In the genomic region with DNA sequence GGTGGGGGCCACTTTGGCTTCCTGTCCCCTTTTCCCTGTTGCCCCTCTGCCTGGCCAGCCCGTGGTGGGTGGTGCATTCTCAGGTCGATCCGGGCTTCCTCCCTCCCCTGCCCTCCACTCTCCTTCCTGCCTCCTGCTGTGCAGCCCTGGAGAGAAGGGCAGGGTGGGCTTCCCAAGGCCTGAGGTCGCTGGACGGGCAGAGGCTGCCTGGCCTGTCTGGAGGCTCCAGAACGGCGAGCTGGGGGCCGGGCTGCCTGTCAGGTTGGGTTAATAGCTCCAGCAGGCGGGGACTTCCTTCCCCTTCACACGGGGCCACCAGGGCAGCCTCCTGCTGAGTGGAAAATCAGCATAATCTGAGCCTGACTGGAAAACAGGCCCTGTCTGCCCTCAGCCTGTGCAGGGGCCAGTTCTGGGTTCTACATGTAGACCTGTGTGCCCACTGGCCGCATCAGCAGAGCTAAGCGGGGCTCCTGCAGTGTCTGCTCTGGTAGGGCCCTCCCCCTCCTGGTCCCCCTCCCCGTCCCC, we compare ENCODE assay signal across 12 cellular contexts. TPM values are rescaled to one million over a fixed set of nuclear protein-coding genes. Genes with fewer than 3 reads are reported as not detected.
A peak's percentile ranks its signal among the peaks of the same experiment; 100 is the strongest.
DNase-seq lines count a peak whose midpoint lies in the region; ATAC-seq, FAIRE-seq and TF ChIP-seq lines count a peak whose summit lies in the region.
"Had no signal": no experiment of that assay in that cellular context is flagged by ENCODE, and none has a peak within 500 bp of the region (broad histone marks: within the 10 kb centered on the region; RNA-seq: fewer than 3 reads in every experiment).

No MANE protein-coding gene starts in this region.

- WGBS in HepG2 (ENCODE audit: low lambda C conversion rate): 0% methylated on average over 6 of the region's 13 CpGs

- BruUV-seq in HepG2 (replicated peaks; lab: Mats Ljungman, UMichigan): no TSS peak

- no peak overlapping the region for H3K9ac ChIP-seq in astrocyte (ENCODE audit: low read length)
- H3K9ac ChIP-seq in HepG2 (ENCODE audit: insufficient read depth, low read depth, low read length): no peak overlapping the region

- no peak overlapping the region for H3K27ac Mint-ChIP-seq in astrocyte (ENCODE audit: unreplicated experiment)
- no peak overlapping the region for H3K27ac Mint-ChIP-seq in natural killer cell treated with Interleukin-12 subunit alpha and Interleukin-12 subunit beta and Interleukin-15 and Interleukin-18, amount 100 ng/mL, for 72 hours

- no peak overlapping the region for H3K4me3 ChIP-seq in astrocyte (ENCODE audit: insufficient read depth, low read depth, low read length)
- no peak overlapping the region for H3K4me3 ChIP-seq in HepG2 (replicated peaks in 1 of 3; ENCODE audit: insufficient read depth in 1 of 3, low read depth in 2 of 3, low read length in 3 of 3)
- H3K4me3 ChIP-seq: tibial nerve had no signal

- ATAC-seq in HepG2: no peak
- ATAC-seq in natural killer cell treated with Interleukin-12 subunit alpha and Interleukin-12 subunit beta and Interleukin-15 and Interleukin-18, amount 100 ng/mL, for 72 hours: no peak

- TF ChIP-seq POLR2A in HepG2 (IDR thresholded peaks at IDR 0.05; ENCODE audit: insufficient read depth in 1 of 2, low read depth in 2 of 2, low read length in 2 of 2): no peak

- H3K27ac ChIP-seq in astrocyte (ENCODE audit: low read depth, low read length) (no peak overlapping the region), HepG2 (ENCODE audit: extremely low read length, insufficient read depth, low read length) (no peak overlapping the region)
- H3K27ac ChIP-seq: tibial nerve had no signal

- in situ Hi-C loops in HepG2 (cut with HindIII; ENCODE audit: extremely low pct_ligation_motif_present, low pct_unique_long_range_greater_than_20kb): no loop called here

- DNase-seq in DMS79 (lab: John Stamatoyannopoulos, UW) (peak; percentile 64), MV-4-11 (lab: John Stamatoyannopoulos, UW) (peak; percentile 3), astrocyte (ENCODE audit: low read depth) (peak; percentile 3), HepG2 (ENCODE audit: low spot score) (no peak), NCI-H345 (lab: John Stamatoyannopoulos, UW) (no peak), NCI-H526 (lab: John Stamatoyannopoulos, UW) (no peak), D341Med (ENCODE audit: low spot score) (no peak)
- no peak for DNase-seq in natural killer cell treated with Interleukin-12 subunit alpha and Interleukin-12 subunit beta and Interleukin-15 and Interleukin-18, amount 100 ng/mL, for 72 hours (ENCODE audit: low spot score)
- DNase-seq: small intestine had no signal

- intact Hi-C loops in HepG2 (cut with micrococcal nuclease; ENCODE audit: unreplicated experiment): no loop called here

- peaks cover 10% of the 10 kb centered on the region for H3K27me3 Mint-ChIP-seq in astrocyte (ENCODE audit: low read depth, unreplicated experiment)
- H3K27me3 Mint-ChIP-seq in natural killer cell treated with Interleukin-12 subunit alpha and Interleukin-12 subunit beta and Interleukin-15 and Interleukin-18, amount 100 ng/mL, for 72 hours: no peaks in the 10 kb centered on the region

- FAIRE-seq in astrocyte (lab: Jason Lieb, UNC) (no peak), HepG2 (lab: Jason Lieb, UNC) (no peak)
- FAIRE-seq: G401.6, HTR-8/SVneo, small intestine had no signal

- no peaks in the 10 kb centered on the region for H3K36me3 ChIP-seq in astrocyte (ENCODE audit: insufficient read depth, low read length)
- H3K36me3 ChIP-seq in HepG2 (replicated peaks in 1 of 2; ENCODE audit: control insufficient read depth in 1 of 2, insufficient read depth in 2 of 2, low read length in 2 of 2): no peaks in the 10 kb centered on the region
- H3K36me3 ChIP-seq: tibial nerve had no signal

- H3K4me3 Mint-ChIP-seq in astrocyte (ENCODE audit: unreplicated experiment): no peak overlapping the region
- H3K4me3 Mint-ChIP-seq in natural killer cell treated with Interleukin-12 subunit alpha and Interleukin-12 subunit beta and Interleukin-15 and Interleukin-18, amount 100 ng/mL, for 72 hours: no peak overlapping the region

- H4K20me1 ChIP-seq in astrocyte (ENCODE audit: insufficient read depth, low read length) (no peaks in the 10 kb centered on the region), HepG2 (ENCODE audit: insufficient read depth, low read length) (0 out of 2 replicates have a peak, but pooled peaks cover 3% of the 10 kb centered on the region)

- H3K4me2 ChIP-seq in astrocyte (ENCODE audit: low read length) (no peak overlapping the region), HepG2 (ENCODE audit: low read depth, low read length) (no peak overlapping the region)

- CTCF ChIA-PET in HepG2 (lab: Yijun Ruan, JAX; ENCODE audit: low intra/inter-chr PET ratio, low total read pairs): no interaction called here

- H3K27me3 ChIP-seq in astrocyte (ENCODE audit: insufficient read depth, low read length): no peaks in the 10 kb centered on the region
- peaks cover 11 to 59% of the 10 kb centered on the region in 2 experiments; a peak in 4 of 5 replicates for H3K27me3 ChIP-seq in HepG2 (ENCODE audit: control insufficient read depth in 1 of 2, insufficient read depth in 2 of 2, low read length in 2 of 2)

- TF ChIP-seq CTCF in astrocyte (IDR thresholded peaks at IDR 0.05; ENCODE audit: insufficient read depth, low read depth, low read length) (no peak), HepG2 (CRISPR knock-in tag; IDR thresholded peaks at IDR 0.05) (no peak)

- H3K4me1 Mint-ChIP-seq in astrocyte (ENCODE audit: low read depth, unreplicated experiment): peaks cover 2% of the 10 kb centered on the region
- H3K4me1 Mint-ChIP-seq in natural killer cell treated with Interleukin-12 subunit alpha and Interleukin-12 subunit beta and Interleukin-15 and Interleukin-18, amount 100 ng/mL, for 72 hours (ENCODE audit: low read depth in 2 of 2): no peaks in the 10 kb centered on the region

- no peak overlapping the region for H2AFZ ChIP-seq in astrocyte (ENCODE audit: low read depth, low read length)
- H2AFZ ChIP-seq in HepG2 (ENCODE audit: low read length): no peak overlapping the region

- TF ChIP-seq EP300 in HepG2 (IDR thresholded peaks at IDR 0.05; ENCODE audit: low read depth in 2 of 2, low read length in 2 of 2): no peak
- no peak for TF ChIP-seq EP300 in HepG2 (CRISPR knock-in tag; IDR thresholded peaks at IDR 0.05; ENCODE audit: borderline replicate concordance)

- TF ChIP-seq RAD21 in HepG2 (CRISPR knock-in tag; IDR thresholded peaks at IDR 0.05): no peak

- H3K9me3 ChIP-seq in astrocyte (ENCODE audit: insufficient read depth, low read depth, low read length) (no peaks in the 10 kb centered on the region), HepG2 (ENCODE audit: low read length) (no peaks in the 10 kb centered on the region)
- H3K9me3 ChIP-seq: tibial nerve had no signal

- H3K79me2 ChIP-seq in astrocyte (ENCODE audit: insufficient read depth, low read length) (no peaks in the 10 kb centered on the region), HepG2 (ENCODE audit: insufficient read depth, low read length) (no peaks in the 10 kb centered on the region)

- no peaks in the 10 kb centered on the region for H3K36me3 Mint-ChIP-seq in astrocyte (ENCODE audit: low read depth, unreplicated experiment)
- no peaks in the 10 kb centered on the region for H3K36me3 Mint-ChIP-seq in natural killer cell treated with Interleukin-12 subunit alpha and Interleukin-12 subunit beta and Interleukin-15 and Interleukin-18, amount 100 ng/mL, for 72 hours

- H3K9me3 Mint-ChIP-seq in astrocyte (ENCODE audit: unreplicated experiment): no peaks in the 10 kb centered on the region
- no peaks in the 10 kb centered on the region for H3K9me3 Mint-ChIP-seq in natural killer cell treated with Interleukin-12 subunit alpha and Interleukin-12 subunit beta and Interleukin-15 and Interleukin-18, amount 100 ng/mL, for 72 hours

- peaks cover 4% of the 10 kb centered on the region for H3K4me1 ChIP-seq in astrocyte (ENCODE audit: insufficient read depth, low read length)
- no peaks in the 10 kb centered on the region for H3K4me1 ChIP-seq in HepG2 (ENCODE audit: insufficient read depth, low read length)

- POLR2A ChIA-PET in HepG2 (lab: Yijun Ruan, JAX): no interaction called here

TF ChIP-seq in HepG2, 621 proteins besides CTCF, POLR2A, EP300 and RAD21:
- TF ChIP-seq ZNF350 (CRISPR knock-in tag; IDR thresholded peaks at IDR 0.05; ENCODE audit: borderline replicate concordance, low read depth) (no peak), SOX13 (IDR thresholded peaks at IDR 0.05) (no peak), SOX13 (CRISPR knock-in tag; conservative IDR thresholded peaks at IDR 0.05 in 1 of 2, IDR thresholded peaks at IDR 0.05 in 1 of 2) (no peak), PCBP1 (IDR thresholded peaks at IDR 0.05; ENCODE audit: borderline replicate concordance, low read depth, low read length) (peak; percentile 77; the same call in 1 of the 2 replicates), ZNF180 (CRISPR knock-in tag; IDR thresholded peaks at IDR 0.05; ENCODE audit: borderline replicate concordance, low read depth) (no peak)

RNA-seq across cellular contexts. Expression of a gene that starts 11.3 kb away (rescaled TPM):
- total RNA-seq in astrocyte (1.4 TPM in 2 replicates), HepG2 (2016; rRNA removed; fragmentation: Illumina TruSeq; extraction: Trizol) (not detected in 2 replicates)
- not detected in 2 replicates for total RNA-seq in HepG2 (2016; cell fraction: cytosol; rRNA removed; fragmentation: Illumina TruSeq; extraction: Trizol; ENCODE audit: low read depth)
- total RNA-seq in HepG2 (2016; cell fraction: insoluble cytoplasmic fraction; rRNA removed; fragmentation: Illumina TruSeq; extraction: Trizol): not detected in 2 replicates
- not detected in 2 replicates for total RNA-seq in HepG2 (2016; cell fraction: membrane; rRNA removed; fragmentation: Illumina TruSeq; extraction: Trizol)
- not detected in 2 replicates for total RNA-seq in HepG2 (2016; cell fraction: nucleus; rRNA removed; fragmentation: Illumina TruSeq; extraction: Trizol)
- polyA plus RNA-seq in HepG2 (2011; rRNA removed): not detected in 2 replicates
- polyA plus RNA-seq in HepG2 (2011; cell fraction: cytosol; rRNA removed): not detected in 2 replicates
- not detected in 2 replicates for polyA plus RNA-seq in HepG2 (2011; cell fraction: nucleus; rRNA removed)
- not detected in 2 replicates for polyA plus RNA-seq in HepG2 (2012)
- polyA plus RNA-seq in HepG2 (2016; cell fraction: cytosol; fragmentation: Illumina TruSeq; extraction: Trizol; ENCODE audit: low read depth): not detected in 2 replicates
- polyA plus RNA-seq in HepG2 (2016; cell fraction: insoluble cytoplasmic fraction; fragmentation: Illumina TruSeq; extraction: Trizol; ENCODE audit: low read depth): not detected in 2 replicates
- polyA plus RNA-seq in HepG2 (2016; cell fraction: membrane; fragmentation: Illumina TruSeq; extraction: Trizol; ENCODE audit: low read depth): not detected in 2 replicates
- polyA plus RNA-seq in HepG2 (2016; cell fraction: nucleus; fragmentation: Illumina TruSeq; extraction: Trizol; ENCODE audit: insufficient read depth, low read depth): not detected in 2 replicates
- polyA minus RNA-seq in HepG2 (2011; rRNA and poly(A)+ RNA removed; ENCODE audit: low replicate concordance): 0.02 and 12.4 TPM in 2 replicates
- 0.18 and 0.30 TPM in 2 replicates for polyA minus RNA-seq in HepG2 (2011; cell fraction: cytosol; rRNA and poly(A)+ RNA removed)
- polyA minus RNA-seq in HepG2 (2011; cell fraction: nucleus; rRNA and poly(A)+ RNA removed): 0.13 TPM in 1 of 2 replicates, not detected in the other
- not detected for total RNA-seq in natural killer cell treated with Interleukin-12 subunit alpha and Interleukin-12 subunit beta and Interleukin-15 and Interleukin-18, amount 100 ng/mL, for 72 hours

Comparison
In these comparisons a context has a peak if more than half of its experiments do, and no peak if none do; other contexts are left out.
1. DNase-seq: peak in DMS79 (single experiment), MV-4-11 (single experiment) and astrocyte (single experiment); none in HepG2 (single experiment), NCI-H345 (single experiment), natural killer cell treated with Interleukin-12 subunit alpha and Interleukin-12 subunit beta and Interleukin-15 and Interleukin-18, amount 100 ng/mL, for 72 hours (single experiment), NCI-H526 (0 of 2) and D341Med (single experiment).